Comparison of ENCODE assay signal across 6 cellular contexts in genomic region chr9:129081388-129081889, GRCh38. TPM values are rescaled to one million over a fixed set of nuclear protein-coding genes. Genes with fewer than 3 reads are reported as not detected.
DNase-seq lines count a peak whose midpoint lies in the region; ATAC-seq, FAIRE-seq and TF ChIP-seq lines count a peak whose summit lies in the region.

No MANE protein-coding gene starts in this region.

- peaks cover 47% of the 10 kb centered on the region for H3K79me2 ChIP-seq in K562 (ENCODE audit: control insufficient read depth, insufficient read depth, low read length)

- in situ Hi-C loops in K562 (cut with MboI), result no loop called here

- TF ChIP-seq EP300 in K562 (IDR thresholded peaks at IDR 0.05; ENCODE audit: low read length), result no peak

- H2AFZ ChIP-seq in K562 (ENCODE audit: low read depth, low read length), result peak overlapping the region; percentile 95

- peak overlapping the region; percentile 46 for H3K27ac Mint-ChIP-seq in activated naive CD4-positive, alpha-beta T cell treated with anti-CD3 and anti-CD28 coated beads for 36 hours
- H3K27ac Mint-ChIP-seq in nephron progenitor cell, result no peak overlapping the region

- no peaks in the 10 kb centered on the region for H3K9me3 Mint-ChIP-seq in activated naive CD4-positive, alpha-beta T cell treated with anti-CD3 and anti-CD28 coated beads for 36 hours
- no peaks in the 10 kb centered on the region for H3K9me3 Mint-ChIP-seq in nephron progenitor cell

- TF ChIP-seq CTCF in K562 (IDR thresholded peaks at IDR 0.05 in 2 of 3, conservative IDR thresholded peaks at IDR 0.05 in 1 of 3; ENCODE audit: insufficient read depth in 2 of 3, low read depth in 1 of 3, low read length in 3 of 3) (no peak), nephron progenitor cell (IDR thresholded peaks at IDR 0.05) (no peak)

- peak overlapping the region; percentile 91 for H3K4me2 ChIP-seq in K562 (ENCODE audit: insufficient read depth, low read length)

- FAIRE-seq in K562 (lab: Jason Lieb, UNC), result no peak

- H3K36me3 Mint-ChIP-seq in activated naive CD4-positive, alpha-beta T cell treated with anti-CD3 and anti-CD28 coated beads for 36 hours (ENCODE audit: low read depth), result no peaks in the 10 kb centered on the region
- no peaks in the 10 kb centered on the region for H3K36me3 Mint-ChIP-seq in nephron progenitor cell (ENCODE audit: low read depth)

- H3K9ac ChIP-seq in K562 (ENCODE audit: insufficient read depth in 1 of 2, low read depth in 2 of 2, low read length in 2 of 2), result peak overlapping the region; percentile 88 to 92

- peak overlapping the region; percentile 83 for H3K4me3 Mint-ChIP-seq in activated naive CD4-positive, alpha-beta T cell treated with anti-CD3 and anti-CD28 coated beads for 36 hours
- peak overlapping the region; percentile 92 for H3K4me3 Mint-ChIP-seq in nephron progenitor cell

- WGBS in K562 (ENCODE audit: insufficient coverage, low coverage, missing lambda C conversion rate), result 1% methylated on average over 15 of the region's 30 CpGs

- H3K27ac ChIP-seq in K562 (ENCODE audit: extremely low read depth, low read depth, low read length), result peak overlapping the region; percentile 79

- no peaks in the 10 kb centered on the region for H3K9me3 ChIP-seq in K562 (replicated peaks; ENCODE audit: control insufficient read depth, insufficient read depth, low read depth, low read length)

- H3K4me1 Mint-ChIP-seq in activated naive CD4-positive, alpha-beta T cell treated with anti-CD3 and anti-CD28 coated beads for 36 hours (ENCODE audit: low read depth), result peaks cover 27% of the 10 kb centered on the region
- H3K4me1 Mint-ChIP-seq in nephron progenitor cell, result peaks cover 35% of the 10 kb centered on the region

- DNase-seq in activated naive CD4-positive, alpha-beta T cell treated with anti-CD3 and anti-CD28 coated beads for 36 hours, result peak; percentile 45
- DNase-seq in activated naive CD4-positive, alpha-beta T cell (lab: John Stamatoyannopoulos, UW), result no peak
- DNase-seq in K562 (ENCODE audit: extremely low read depth in 1 of 4, low spot score in 3 of 4) (peak in 3 of 4 experiments; percentile 94 to 97 (median 96)), nephron progenitor cell (no peak), posterior cingulate gyrus (no peak)

- H3K36me3 ChIP-seq in K562 (ENCODE audit: control insufficient read depth, insufficient read depth, low read length), result peaks cover 42% of the 10 kb centered on the region; the same call in 2 of the 3 replicates

- no peak for TF ChIP-seq POLR2A in K562 (conservative IDR thresholded peaks at IDR 0.05)

- TF ChIP-seq RAD21 in K562 (CRISPR knock-in tag; conservative IDR thresholded peaks at IDR 0.05 in 1 of 2, IDR thresholded peaks at IDR 0.05 in 1 of 2), result no peak

- POLR2A ChIA-PET in K562 (lab: Yijun Ruan, JAX), result interaction anchor here (0.8 to 2.2 kb wide), 11 partner anchors 9 to 652 kb away, joined by 3 to 7 read pairs (median 3); no protein-coding TSS in a partner anchor

- intact Hi-C loops in activated naive CD4-positive, alpha-beta T cell treated with anti-CD3 and anti-CD28 coated beads for 36 hours (cut with micrococcal nuclease), result loop anchor here (1.0 to 2.0 kb wide), 6 partner anchors 12 to 529 kb away; partner anchors contain the start of genes CRAT, DOLK, MIGA2 and NUP188
- intact Hi-C loops in K562 (cut with micrococcal nuclease) (loop anchor here (5.0 kb wide), 1 partner anchor 44 kb away; the partner anchor contains the start of gene MIGA2), posterior cingulate gyrus (cut with DNase I) (loop anchor here (2.0 kb wide), 1 partner anchor 45 kb away; the partner anchor contains the start of gene MIGA2)

- peak overlapping the region; percentile 67 for H3K4me3 ChIP-seq in K562

- CTCF ChIA-PET in activated naive CD4-positive, alpha-beta T cell treated with anti-CD3 and anti-CD28 coated beads for 36 hours (lab: Charles Lee), result interaction anchor here (0.6 to 0.8 kb wide), 4 partner anchors 29 to 154 kb away, joined by 3 to 4 read pairs (median 3); partner anchors contain the start of genes CRAT and PTPA
- CTCF ChIA-PET in K562 (lab: Yijun Ruan, JAX; ENCODE audit: low intra/inter-chr PET ratio), result no interaction called here

- no peaks in the 10 kb centered on the region; the same call in 1 of the 2 replicates for H4K20me1 ChIP-seq in K562 (replicated peaks; ENCODE audit: control insufficient read depth, insufficient read depth, low read length)

- H3K27me3 Mint-ChIP-seq in activated naive CD4-positive, alpha-beta T cell treated with anti-CD3 and anti-CD28 coated beads for 36 hours (ENCODE audit: low read depth), result no peaks in the 10 kb centered on the region
- H3K27me3 Mint-ChIP-seq in nephron progenitor cell (ENCODE audit: low read depth, poor library complexity), result no peaks in the 10 kb centered on the region

- peaks cover 4 to 50% of the 10 kb centered on the region in 2 experiments; a peak in 4 of 5 replicates for H3K4me1 ChIP-seq in K562 (replicated peaks in 1 of 2; ENCODE audit: control insufficient read depth in 2 of 2, insufficient read depth in 2 of 2, low read length in 2 of 2)

- TSS peak; percentile 62 for BruUV-seq in K562 (replicated peaks; lab: Mats Ljungman, UMichigan)

- H3K27me3 ChIP-seq in K562 (ENCODE audit: control insufficient read depth in 2 of 2, insufficient read depth in 2 of 2, low read length in 2 of 2), result no peaks in the 10 kb centered on the region

- ATAC-seq in K562, result peak; percentile 0; the same call in 1 of the 3 replicates
- no peak for ATAC-seq in GM21423 (IDR thresholded peaks at IDR 0.05; ENCODE audit: unreplicated experiment)

- H3K9me1 ChIP-seq in K562 (ENCODE audit: control insufficient read depth, insufficient read depth, low read length), result no peaks in the 10 kb centered on the region

RNA-seq across cellular contexts. Expression of gene DOLPP1, which starts 0.5 kb away (rescaled TPM):
- 10 to 100 TPM; 15.5 to 19.9 TPM for total RNA-seq in activated naive CD4-positive, alpha-beta T cell treated with anti-CD3 and anti-CD28 coated beads for 36 hours
- total RNA-seq in K562 (2011; cell fraction: chromatin; rRNA removed; ENCODE audit: low replicate concordance), result 25.1 and 61.9 TPM in 2 replicates
- 71.3 and 71.4 TPM in 2 replicates for total RNA-seq in K562 (2011; cell fraction: nucleolus; rRNA removed)
- total RNA-seq in K562 (2011; cell fraction: nucleoplasm; rRNA removed), result 60.4 and 62.9 TPM in 2 replicates
- 25.2 and 28.7 TPM in 2 replicates for total RNA-seq in K562 (2014; rRNA removed)
- total RNA-seq in K562 (2014; rRNA removed; fragmentation: Illumina TruSeq; extraction: Trizol), result 16.1 and 20.1 TPM in 2 replicates
- total RNA-seq in K562 (2015; rRNA removed; fragmentation: Illumina TruSeq; extraction: Trizol), result 29.8 and 30.5 TPM in 2 replicates
- total RNA-seq in K562 (2021), result 37.5 and 39.8 TPM in 2 replicates
- polyA plus RNA-seq in K562 (2011; rRNA removed), result 33.4 and 36.2 TPM in 2 replicates
- 45.2 and 65.3 TPM in 2 replicates for polyA plus RNA-seq in K562 (2011; cell fraction: cytosol; rRNA removed)
- polyA plus RNA-seq in K562 (2011; cell fraction: nucleus; rRNA removed), result 50.0 and 61.6 TPM in 2 replicates
- polyA plus RNA-seq in K562 (2012), result 21.4 and 22.1 TPM in 2 replicates
- 34.6 and 38.7 TPM in 2 replicates for polyA plus RNA-seq in K562 (2014; fragmentation: Illumina TruSeq; extraction: Trizol)
- 10 to 100 TPM in 1 of 2 experiments, 1 to 10 TPM in 1; 3.0 to 19.2 TPM for polyA plus RNA-seq in K562 (2014; fragmentation: Nextera tagmentation; extraction: Ambion mirVana)
- 36.5 and 40.5 TPM in 2 replicates for polyA plus RNA-seq in K562 (2014; rRNA removed)
- polyA minus RNA-seq in K562 (2011; rRNA and poly(A)+ RNA removed), result 19.4 and 20.2 TPM in 2 replicates
- polyA minus RNA-seq in K562 (2011; cell fraction: cytosol; rRNA and poly(A)+ RNA removed), result 11.6 and 13.9 TPM in 2 replicates
- polyA minus RNA-seq in K562 (2011; cell fraction: nucleus; rRNA and poly(A)+ RNA removed), result 9.4 and 14.6 TPM in 2 replicates

RNA-seq across cellular contexts. Expression of gene CRAT, which starts 29.2 kb away (rescaled TPM):
- total RNA-seq in activated naive CD4-positive, alpha-beta T cell treated with anti-CD3 and anti-CD28 coated beads for 36 hours, result 10 to 100 TPM; 15.0 to 15.8 TPM
- total RNA-seq in K562 (2011; cell fraction: chromatin; rRNA removed; ENCODE audit: low replicate concordance), result 9.6 and 13.0 TPM in 2 replicates
- 6.7 and 10.3 TPM in 2 replicates for total RNA-seq in K562 (2011; cell fraction: nucleolus; rRNA removed)
- 6.0 and 8.1 TPM in 2 replicates for total RNA-seq in K562 (2011; cell fraction: nucleoplasm; rRNA removed)
- total RNA-seq in K562 (2014; rRNA removed) (8.2 and 10.1 TPM in 2 replicates), K562 (2014; rRNA removed; fragmentation: Illumina TruSeq; extraction: Trizol) (2.7 and 3.7 TPM in 2 replicates), K562 (2015; rRNA removed; fragmentation: Illumina TruSeq; extraction: Trizol) (4.7 and 4.8 TPM in 2 replicates), K562 (2021) (13.8 and 14.8 TPM in 2 replicates)
- polyA plus RNA-seq in K562 (2011; rRNA removed) (5.4 and 9.6 TPM in 2 replicates), K562 (2014; fragmentation: Illumina TruSeq; extraction: Trizol) (7.4 and 11.7 TPM in 2 replicates), K562 (2014; fragmentation: Nextera tagmentation; extraction: Ambion mirVana) (under 1 TPM; 0.20 to 0.67 TPM), K562 (2014; rRNA removed) (6.2 and 6.3 TPM in 2 replicates)
- 8.6 and 11.9 TPM in 2 replicates for polyA plus RNA-seq in K562 (2011; cell fraction: cytosol; rRNA removed)
- polyA plus RNA-seq in K562 (2011; cell fraction: nucleus; rRNA removed), result 12.2 and 15.8 TPM in 2 replicates
- 10.9 and 22.6 TPM in 2 replicates for polyA plus RNA-seq in K562 (2012)
- 5.0 and 5.1 TPM in 2 replicates for polyA minus RNA-seq in K562 (2011; rRNA and poly(A)+ RNA removed)
- polyA minus RNA-seq in K562 (2011; cell fraction: cytosol; rRNA and poly(A)+ RNA removed), result 7.5 and 12.5 TPM in 2 replicates
- 2.2 and 4.3 TPM in 2 replicates for polyA minus RNA-seq in K562 (2011; cell fraction: nucleus; rRNA and poly(A)+ RNA removed)

RNA-seq across cellular contexts. Expression of gene PTPA, which starts 29.8 kb away (rescaled TPM):
- 10 to 100 TPM; 83.0 to 94.5 TPM for total RNA-seq in activated naive CD4-positive, alpha-beta T cell treated with anti-CD3 and anti-CD28 coated beads for 36 hours
- 42.2 and 97.6 TPM in 2 replicates for total RNA-seq in K562 (2011; cell fraction: chromatin; rRNA removed; ENCODE audit: low replicate concordance)
- 57.8 and 60.5 TPM in 2 replicates for total RNA-seq in K562 (2011; cell fraction: nucleolus; rRNA removed)
- total RNA-seq in K562 (2011; cell fraction: nucleoplasm; rRNA removed), result 50.5 and 57.4 TPM in 2 replicates
- total RNA-seq in K562 (2014; rRNA removed), result 87.7 and 122 TPM in 2 replicates
- total RNA-seq in K562 (2014; rRNA removed; fragmentation: Illumina TruSeq; extraction: Trizol), result 54.0 and 58.6 TPM in 2 replicates
- total RNA-seq in K562 (2015; rRNA removed; fragmentation: Illumina TruSeq; extraction: Trizol), result 73.0 and 77.4 TPM in 2 replicates
- total RNA-seq in K562 (2021), result 109 and 119 TPM in 2 replicates
- polyA plus RNA-seq in K562 (2011; rRNA removed), result 106 and 121 TPM in 2 replicates
- polyA plus RNA-seq in K562 (2011; cell fraction: cytosol; rRNA removed), result 85.0 and 104 TPM in 2 replicates
- polyA plus RNA-seq in K562 (2011; cell fraction: nucleus; rRNA removed), result 59.1 and 61.5 TPM in 2 replicates
- 76.9 and 94.0 TPM in 2 replicates for polyA plus RNA-seq in K562 (2012)
- polyA plus RNA-seq in K562 (2014; fragmentation: Illumina TruSeq; extraction: Trizol), result 72.6 and 83.7 TPM in 2 replicates
- 1 to 10 TPM; 1.7 to 3.4 TPM for polyA plus RNA-seq in K562 (2014; fragmentation: Nextera tagmentation; extraction: Ambion mirVana)
- polyA plus RNA-seq in K562 (2014; rRNA removed), result 60.6 and 66.3 TPM in 2 replicates
- 99.5 and 120 TPM in 2 replicates for polyA minus RNA-seq in K562 (2011; rRNA and poly(A)+ RNA removed)
- 61.5 and 61.9 TPM in 2 replicates for polyA minus RNA-seq in K562 (2011; cell fraction: cytosol; rRNA and poly(A)+ RNA removed)
- polyA minus RNA-seq in K562 (2011; cell fraction: nucleus; rRNA and poly(A)+ RNA removed), result 15.3 and 28.9 TPM in 2 replicates

RNA-seq across cellular contexts. Expression of gene MIGA2, which starts 45.0 kb away (rescaled TPM):
- total RNA-seq in activated naive CD4-positive, alpha-beta T cell treated with anti-CD3 and anti-CD28 coated beads for 36 hours, result 10 to 100 TPM; 36.3 to 42.7 TPM
- total RNA-seq in K562 (2011; cell fraction: chromatin; rRNA removed; ENCODE audit: low replicate concordance), result 92.3 and 308 TPM in 2 replicates
- total RNA-seq in K562 (2011; cell fraction: nucleolus; rRNA removed), result 215 and 248 TPM in 2 replicates
- total RNA-seq in K562 (2011; cell fraction: nucleoplasm; rRNA removed), result 114 and 139 TPM in 2 replicates
- 25.4 and 30.5 TPM in 2 replicates for total RNA-seq in K562 (2014; rRNA removed)
- total RNA-seq in K562 (2014; rRNA removed; fragmentation: Illumina TruSeq; extraction: Trizol), result 5.3 and 7.3 TPM in 2 replicates
- total RNA-seq in K562 (2015; rRNA removed; fragmentation: Illumina TruSeq; extraction: Trizol), result 18.0 and 22.7 TPM in 2 replicates
- total RNA-seq in K562 (2021), result 47.6 and 49.4 TPM in 2 replicates
- 19.8 and 37.8 TPM in 2 replicates for polyA plus RNA-seq in K562 (2011; rRNA removed)
- polyA plus RNA-seq in K562 (2011; cell fraction: cytosol; rRNA removed), result 19.0 and 25.6 TPM in 2 replicates
- polyA plus RNA-seq in K562 (2011; cell fraction: nucleus; rRNA removed), result 374 and 378 TPM in 2 replicates
- 25.3 and 34.3 TPM in 2 replicates for polyA plus RNA-seq in K562 (2012)
- polyA plus RNA-seq in K562 (2014; fragmentation: Illumina TruSeq; extraction: Trizol), result 15.2 and 25.9 TPM in 2 replicates
- under 1 TPM; 0.15 to 0.77 TPM for polyA plus RNA-seq in K562 (2014; fragmentation: Nextera tagmentation; extraction: Ambion mirVana)
- polyA plus RNA-seq in K562 (2014; rRNA removed), result 51.4 and 54.1 TPM in 2 replicates
- polyA minus RNA-seq in K562 (2011; rRNA and poly(A)+ RNA removed), result 7.0 and 8.3 TPM in 2 replicates
- polyA minus RNA-seq in K562 (2011; cell fraction: cytosol; rRNA and poly(A)+ RNA removed), result 10.7 and 12.7 TPM in 2 replicates
- 52.0 and 76.5 TPM in 2 replicates for polyA minus RNA-seq in K562 (2011; cell fraction: nucleus; rRNA and poly(A)+ RNA removed)

RNA-seq across cellular contexts. Expression of gene SH3GLB2, which starts 53.3 kb away (rescaled TPM):
- total RNA-seq in activated naive CD4-positive, alpha-beta T cell treated with anti-CD3 and anti-CD28 coated beads for 36 hours, result 10 to 100 TPM; 38.0 to 38.2 TPM
- total RNA-seq in K562 (2011; cell fraction: chromatin; rRNA removed; ENCODE audit: low replicate concordance), result 56.9 and 171 TPM in 2 replicates
- total RNA-seq in K562 (2011; cell fraction: nucleolus; rRNA removed), result 132 and 142 TPM in 2 replicates
- 83.5 and 91.6 TPM in 2 replicates for total RNA-seq in K562 (2011; cell fraction: nucleoplasm; rRNA removed)
- 58.8 and 72.7 TPM in 2 replicates for total RNA-seq in K562 (2014; rRNA removed)
- total RNA-seq in K562 (2014; rRNA removed; fragmentation: Illumina TruSeq; extraction: Trizol), result 17.3 and 23.0 TPM in 2 replicates
- total RNA-seq in K562 (2015; rRNA removed; fragmentation: Illumina TruSeq; extraction: Trizol), result 35.2 and 35.9 TPM in 2 replicates
- 88.4 and 90.2 TPM in 2 replicates for total RNA-seq in K562 (2021)
- polyA plus RNA-seq in K562 (2011; rRNA removed), result 60.6 and 64.2 TPM in 2 replicates
- 57.8 and 99.1 TPM in 2 replicates for polyA plus RNA-seq in K562 (2011; cell fraction: cytosol; rRNA removed)
- polyA plus RNA-seq in K562 (2011; cell fraction: nucleus; rRNA removed), result 381 and 681 TPM in 2 replicates
- polyA plus RNA-seq in K562 (2012), result 72.8 and 106 TPM in 2 replicates
- 63.3 and 68.6 TPM in 2 replicates for polyA plus RNA-seq in K562 (2014; fragmentation: Illumina TruSeq; extraction: Trizol)
- under 1 TPM; 0.20 to 0.98 TPM for polyA plus RNA-seq in K562 (2014; fragmentation: Nextera tagmentation; extraction: Ambion mirVana)
- 118 and 124 TPM in 2 replicates for polyA plus RNA-seq in K562 (2014; rRNA removed)
- polyA minus RNA-seq in K562 (2011; rRNA and poly(A)+ RNA removed), result 7.6 and 15.5 TPM in 2 replicates
- polyA minus RNA-seq in K562 (2011; cell fraction: cytosol; rRNA and poly(A)+ RNA removed), result 24.0 and 25.5 TPM in 2 replicates
- polyA minus RNA-seq in K562 (2011; cell fraction: nucleus; rRNA and poly(A)+ RNA removed), result 32.9 and 40.3 TPM in 2 replicates

Comparison
In these comparisons a context has a peak if more than half of its experiments do, and no peak if none do; other contexts are left out.
1. DNase-seq: peak in activated naive CD4-positive, alpha-beta T cell treated with anti-CD3 and anti-CD28 coated beads for 36 hours (single experiment) and K562 (3 of 4); none in activated naive CD4-positive, alpha-beta T cell (0 of 4), nephron progenitor cell (single experiment) and posterior cingulate gyrus (0 of 10).